ENCODE assay signal across 1 cellular context in the genomic region with DNA sequence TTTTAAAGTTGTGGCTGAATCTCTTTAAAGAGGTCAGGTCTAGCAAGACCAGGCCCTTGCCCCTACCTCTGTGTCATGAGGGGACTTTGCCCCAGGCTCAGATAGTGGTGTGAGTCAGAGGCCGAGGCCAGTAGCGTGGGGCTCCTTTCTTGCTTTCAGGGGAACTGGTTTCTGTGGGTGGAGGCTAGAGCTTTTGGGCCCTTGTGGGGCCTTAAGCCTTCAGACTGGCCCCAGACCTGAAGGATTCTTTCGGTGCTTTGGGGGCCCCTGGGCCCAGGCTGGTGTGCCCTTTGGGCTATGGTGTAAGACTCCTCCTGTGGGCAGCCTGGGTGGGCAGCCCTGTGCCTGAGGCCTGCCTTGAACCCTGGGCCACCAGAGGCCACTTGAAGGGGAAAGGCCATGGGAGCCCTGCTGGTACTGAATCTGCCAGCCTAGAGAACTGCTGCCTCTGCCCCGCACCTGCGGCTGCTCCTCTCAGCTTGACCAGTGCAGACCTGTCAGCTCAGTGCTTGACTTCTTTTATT.
A peak's percentile ranks its signal among the peaks of the same experiment; 100 is the strongest.
TF ChIP-seq lines count a peak whose summit lies in the region.

No MANE protein-coding gene starts in this region.

TF ChIP-seq in HepG2, 621 proteins besides CTCF, POLR2A, EP300 and RAD21 (continued from another document and continues in another):
- TF ChIP-seq, protein P1, sequence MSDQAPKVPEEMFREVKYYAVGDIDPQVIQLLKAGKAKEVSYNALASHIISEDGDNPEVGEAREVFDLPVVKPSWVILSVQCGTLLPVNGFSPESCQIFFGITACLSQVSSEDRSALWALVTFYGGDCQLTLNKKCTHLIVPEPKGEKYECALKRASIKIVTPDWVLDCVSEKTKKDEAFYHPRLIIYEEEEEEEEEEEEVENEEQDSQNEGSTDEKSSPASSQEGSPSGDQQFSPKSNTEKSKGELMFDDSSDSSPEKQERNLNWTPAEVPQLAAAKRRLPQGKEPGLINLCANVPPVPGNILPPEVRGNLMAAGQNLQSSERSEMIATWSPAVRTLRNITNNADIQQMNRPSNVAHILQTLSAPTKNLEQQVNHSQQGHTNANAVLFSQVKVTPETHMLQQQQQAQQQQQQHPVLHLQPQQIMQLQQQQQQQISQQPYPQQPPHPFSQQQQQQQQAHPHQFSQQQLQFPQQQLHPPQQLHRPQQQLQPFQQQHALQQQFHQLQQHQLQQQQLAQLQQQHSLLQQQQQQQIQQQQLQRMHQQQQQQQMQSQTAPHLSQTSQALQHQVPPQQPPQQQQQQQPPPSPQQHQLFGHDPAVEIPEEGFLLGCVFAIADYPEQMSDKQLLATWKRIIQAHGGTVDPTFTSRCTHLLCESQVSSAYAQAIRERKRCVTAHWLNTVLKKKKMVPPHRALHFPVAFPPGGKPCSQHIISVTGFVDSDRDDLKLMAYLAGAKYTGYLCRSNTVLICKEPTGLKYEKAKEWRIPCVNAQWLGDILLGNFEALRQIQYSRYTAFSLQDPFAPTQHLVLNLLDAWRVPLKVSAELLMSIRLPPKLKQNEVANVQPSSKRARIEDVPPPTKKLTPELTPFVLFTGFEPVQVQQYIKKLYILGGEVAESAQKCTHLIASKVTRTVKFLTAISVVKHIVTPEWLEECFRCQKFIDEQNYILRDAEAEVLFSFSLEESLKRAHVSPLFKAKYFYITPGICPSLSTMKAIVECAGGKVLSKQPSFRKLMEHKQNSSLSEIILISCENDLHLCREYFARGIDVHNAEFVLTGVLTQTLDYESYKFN (CRISPR knock-in tag; conservative IDR thresholded peaks at IDR 0.05) = peak; percentile 93
- TF ChIP-seq SP4 (CRISPR knock-in tag; IDR thresholded peaks at IDR 0.05) = no peak
- no peak for TF ChIP-seq EHMT2 (IDR thresholded peaks at IDR 0.05; ENCODE audit: borderline replicate concordance, low read depth, low read length)
- TF ChIP-seq, protein P2, sequence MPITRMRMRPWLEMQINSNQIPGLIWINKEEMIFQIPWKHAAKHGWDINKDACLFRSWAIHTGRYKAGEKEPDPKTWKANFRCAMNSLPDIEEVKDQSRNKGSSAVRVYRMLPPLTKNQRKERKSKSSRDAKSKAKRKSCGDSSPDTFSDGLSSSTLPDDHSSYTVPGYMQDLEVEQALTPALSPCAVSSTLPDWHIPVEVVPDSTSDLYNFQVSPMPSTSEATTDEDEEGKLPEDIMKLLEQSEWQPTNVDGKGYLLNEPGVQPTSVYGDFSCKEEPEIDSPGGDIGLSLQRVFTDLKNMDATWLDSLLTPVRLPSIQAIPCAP (CRISPR knock-in tag; IDR thresholded peaks at IDR 0.05; ENCODE audit: low read depth) = no peak
- TF ChIP-seq, protein P3, sequence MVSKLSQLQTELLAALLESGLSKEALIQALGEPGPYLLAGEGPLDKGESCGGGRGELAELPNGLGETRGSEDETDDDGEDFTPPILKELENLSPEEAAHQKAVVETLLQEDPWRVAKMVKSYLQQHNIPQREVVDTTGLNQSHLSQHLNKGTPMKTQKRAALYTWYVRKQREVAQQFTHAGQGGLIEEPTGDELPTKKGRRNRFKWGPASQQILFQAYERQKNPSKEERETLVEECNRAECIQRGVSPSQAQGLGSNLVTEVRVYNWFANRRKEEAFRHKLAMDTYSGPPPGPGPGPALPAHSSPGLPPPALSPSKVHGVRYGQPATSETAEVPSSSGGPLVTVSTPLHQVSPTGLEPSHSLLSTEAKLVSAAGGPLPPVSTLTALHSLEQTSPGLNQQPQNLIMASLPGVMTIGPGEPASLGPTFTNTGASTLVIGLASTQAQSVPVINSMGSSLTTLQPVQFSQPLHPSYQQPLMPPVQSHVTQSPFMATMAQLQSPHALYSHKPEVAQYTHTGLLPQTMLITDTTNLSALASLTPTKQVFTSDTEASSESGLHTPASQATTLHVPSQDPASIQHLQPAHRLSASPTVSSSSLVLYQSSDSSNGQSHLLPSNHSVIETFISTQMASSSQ (IDR thresholded peaks at IDR 0.05; ENCODE audit: low read depth) = no peak
- TF ChIP-seq, protein P3 (CRISPR knock-in tag; IDR thresholded peaks at IDR 0.05; ENCODE audit: borderline replicate concordance) = peak; percentile 25; the same call in 1 of the 2 replicates
- peak; percentile 32 for TF ChIP-seq HNRNPLL (IDR thresholded peaks at IDR 0.05; ENCODE audit: low read depth, low read length, poor library complexity, severe bottlenecking)
- TF ChIP-seq BHLHE40 (IDR thresholded peaks at IDR 0.05; ENCODE audit: low read length) = 0 out of 2 replicates have a peak, but pooled peaks have one; percentile 44
- no peak for TF ChIP-seq ZNF839 (CRISPR knock-in tag; IDR thresholded peaks at IDR 0.05; ENCODE audit: borderline replicate concordance)
- TF ChIP-seq SIN3A (IDR thresholded peaks at IDR 0.05; ENCODE audit: borderline replicate concordance, low read depth, low read length) = no peak
- TF ChIP-seq, protein P4, sequence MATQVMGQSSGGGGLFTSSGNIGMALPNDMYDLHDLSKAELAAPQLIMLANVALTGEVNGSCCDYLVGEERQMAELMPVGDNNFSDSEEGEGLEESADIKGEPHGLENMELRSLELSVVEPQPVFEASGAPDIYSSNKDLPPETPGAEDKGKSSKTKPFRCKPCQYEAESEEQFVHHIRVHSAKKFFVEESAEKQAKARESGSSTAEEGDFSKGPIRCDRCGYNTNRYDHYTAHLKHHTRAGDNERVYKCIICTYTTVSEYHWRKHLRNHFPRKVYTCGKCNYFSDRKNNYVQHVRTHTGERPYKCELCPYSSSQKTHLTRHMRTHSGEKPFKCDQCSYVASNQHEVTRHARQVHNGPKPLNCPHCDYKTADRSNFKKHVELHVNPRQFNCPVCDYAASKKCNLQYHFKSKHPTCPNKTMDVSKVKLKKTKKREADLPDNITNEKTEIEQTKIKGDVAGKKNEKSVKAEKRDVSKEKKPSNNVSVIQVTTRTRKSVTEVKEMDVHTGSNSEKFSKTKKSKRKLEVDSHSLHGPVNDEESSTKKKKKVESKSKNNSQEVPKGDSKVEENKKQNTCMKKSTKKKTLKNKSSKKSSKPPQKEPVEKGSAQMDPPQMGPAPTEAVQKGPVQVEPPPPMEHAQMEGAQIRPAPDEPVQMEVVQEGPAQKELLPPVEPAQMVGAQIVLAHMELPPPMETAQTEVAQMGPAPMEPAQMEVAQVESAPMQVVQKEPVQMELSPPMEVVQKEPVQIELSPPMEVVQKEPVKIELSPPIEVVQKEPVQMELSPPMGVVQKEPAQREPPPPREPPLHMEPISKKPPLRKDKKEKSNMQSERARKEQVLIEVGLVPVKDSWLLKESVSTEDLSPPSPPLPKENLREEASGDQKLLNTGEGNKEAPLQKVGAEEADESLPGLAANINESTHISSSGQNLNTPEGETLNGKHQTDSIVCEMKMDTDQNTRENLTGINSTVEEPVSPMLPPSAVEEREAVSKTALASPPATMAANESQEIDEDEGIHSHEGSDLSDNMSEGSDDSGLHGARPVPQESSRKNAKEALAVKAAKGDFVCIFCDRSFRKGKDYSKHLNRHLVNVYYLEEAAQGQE (IDR thresholded peaks at IDR 0.05; ENCODE audit: borderline replicate concordance in 1 of 2, low read depth in 1 of 2, low read length in 2 of 2) = no peak
- no peak for TF ChIP-seq ISX (CRISPR knock-in tag; conservative IDR thresholded peaks at IDR 0.05)
- TF ChIP-seq HNF4G (IDR thresholded peaks at IDR 0.05; ENCODE audit: borderline replicate concordance, low read depth, low read length) = peak; percentile 91
- peak; percentile 86 for TF ChIP-seq HNF4G (CRISPR knock-in tag; IDR thresholded peaks at IDR 0.05; ENCODE audit: borderline replicate concordance, low read depth)
- no peak for TF ChIP-seq SATB2 (CRISPR knock-in tag; IDR thresholded peaks at IDR 0.05)
- TF ChIP-seq ZNF788 (CRISPR knock-in tag; IDR thresholded peaks at IDR 0.05; ENCODE audit: borderline replicate concordance) = no peak
- TF ChIP-seq ZBTB38 (CRISPR knock-in tag; IDR thresholded peaks at IDR 0.05) = 0 out of 2 replicates have a peak, but pooled peaks have one; percentile 11
- TF ChIP-seq, protein P5, sequence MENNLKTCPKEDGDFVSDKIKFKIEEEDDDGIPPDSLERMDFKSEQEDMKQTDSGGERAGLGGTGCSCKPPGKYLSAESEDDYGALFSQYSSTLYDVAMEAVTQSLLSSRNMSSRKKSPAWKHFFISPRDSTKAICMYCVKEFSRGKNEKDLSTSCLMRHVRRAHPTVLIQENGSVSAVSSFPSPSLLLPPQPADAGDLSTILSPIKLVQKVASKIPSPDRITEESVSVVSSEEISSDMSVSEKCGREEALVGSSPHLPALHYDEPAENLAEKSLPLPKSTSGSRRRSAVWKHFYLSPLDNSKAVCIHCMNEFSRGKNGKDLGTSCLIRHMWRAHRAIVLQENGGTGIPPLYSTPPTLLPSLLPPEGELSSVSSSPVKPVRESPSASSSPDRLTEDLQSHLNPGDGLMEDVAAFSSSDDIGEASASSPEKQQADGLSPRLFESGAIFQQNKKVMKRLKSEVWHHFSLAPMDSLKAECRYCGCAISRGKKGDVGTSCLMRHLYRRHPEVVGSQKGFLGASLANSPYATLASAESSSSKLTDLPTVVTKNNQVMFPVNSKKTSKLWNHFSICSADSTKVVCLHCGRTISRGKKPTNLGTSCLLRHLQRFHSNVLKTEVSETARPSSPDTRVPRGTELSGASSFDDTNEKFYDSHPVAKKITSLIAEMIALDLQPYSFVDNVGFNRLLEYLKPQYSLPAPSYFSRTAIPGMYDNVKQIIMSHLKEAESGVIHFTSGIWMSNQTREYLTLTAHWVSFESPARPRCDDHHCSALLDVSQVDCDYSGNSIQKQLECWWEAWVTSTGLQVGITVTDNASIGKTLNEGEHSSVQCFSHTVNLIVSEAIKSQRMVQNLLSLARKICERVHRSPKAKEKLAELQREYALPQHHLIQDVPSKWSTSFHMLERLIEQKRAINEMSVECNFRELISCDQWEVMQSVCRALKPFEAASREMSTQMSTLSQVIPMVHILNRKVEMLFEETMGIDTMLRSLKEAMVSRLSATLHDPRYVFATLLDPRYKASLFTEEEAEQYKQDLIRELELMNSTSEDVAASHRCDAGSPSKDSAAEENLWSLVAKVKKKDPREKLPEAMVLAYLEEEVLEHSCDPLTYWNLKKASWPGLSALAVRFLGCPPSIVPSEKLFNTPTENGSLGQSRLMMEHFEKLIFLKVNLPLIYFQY (CRISPR knock-in tag; IDR thresholded peaks at IDR 0.05; ENCODE audit: borderline replicate concordance) = peak; percentile 56; the same call in 1 of the 2 replicates
- TF ChIP-seq ZNF251 (CRISPR knock-in tag; IDR thresholded peaks at IDR 0.05) = no peak
- no peak for TF ChIP-seq ZNF776 (CRISPR knock-in tag; IDR thresholded peaks at IDR 0.05)
- TF ChIP-seq, protein P6, sequence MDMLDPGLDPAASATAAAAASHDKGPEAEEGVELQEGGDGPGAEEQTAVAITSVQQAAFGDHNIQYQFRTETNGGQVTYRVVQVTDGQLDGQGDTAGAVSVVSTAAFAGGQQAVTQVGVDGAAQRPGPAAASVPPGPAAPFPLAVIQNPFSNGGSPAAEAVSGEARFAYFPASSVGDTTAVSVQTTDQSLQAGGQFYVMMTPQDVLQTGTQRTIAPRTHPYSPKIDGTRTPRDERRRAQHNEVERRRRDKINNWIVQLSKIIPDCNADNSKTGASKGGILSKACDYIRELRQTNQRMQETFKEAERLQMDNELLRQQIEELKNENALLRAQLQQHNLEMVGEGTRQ (IDR thresholded peaks at IDR 0.05; ENCODE audit: low read depth, low read length) = no peak
- TF ChIP-seq, protein P6 (CRISPR knock-in tag; IDR thresholded peaks at IDR 0.05; ENCODE audit: borderline replicate concordance) = no peak
- TF ChIP-seq ZFY (CRISPR knock-in tag; IDR thresholded peaks at IDR 0.05) = peak; percentile 75
- TF ChIP-seq ZNF670 (CRISPR knock-in tag; IDR thresholded peaks at IDR 0.05; ENCODE audit: borderline replicate concordance) = no peak
- TF ChIP-seq, protein P7, sequence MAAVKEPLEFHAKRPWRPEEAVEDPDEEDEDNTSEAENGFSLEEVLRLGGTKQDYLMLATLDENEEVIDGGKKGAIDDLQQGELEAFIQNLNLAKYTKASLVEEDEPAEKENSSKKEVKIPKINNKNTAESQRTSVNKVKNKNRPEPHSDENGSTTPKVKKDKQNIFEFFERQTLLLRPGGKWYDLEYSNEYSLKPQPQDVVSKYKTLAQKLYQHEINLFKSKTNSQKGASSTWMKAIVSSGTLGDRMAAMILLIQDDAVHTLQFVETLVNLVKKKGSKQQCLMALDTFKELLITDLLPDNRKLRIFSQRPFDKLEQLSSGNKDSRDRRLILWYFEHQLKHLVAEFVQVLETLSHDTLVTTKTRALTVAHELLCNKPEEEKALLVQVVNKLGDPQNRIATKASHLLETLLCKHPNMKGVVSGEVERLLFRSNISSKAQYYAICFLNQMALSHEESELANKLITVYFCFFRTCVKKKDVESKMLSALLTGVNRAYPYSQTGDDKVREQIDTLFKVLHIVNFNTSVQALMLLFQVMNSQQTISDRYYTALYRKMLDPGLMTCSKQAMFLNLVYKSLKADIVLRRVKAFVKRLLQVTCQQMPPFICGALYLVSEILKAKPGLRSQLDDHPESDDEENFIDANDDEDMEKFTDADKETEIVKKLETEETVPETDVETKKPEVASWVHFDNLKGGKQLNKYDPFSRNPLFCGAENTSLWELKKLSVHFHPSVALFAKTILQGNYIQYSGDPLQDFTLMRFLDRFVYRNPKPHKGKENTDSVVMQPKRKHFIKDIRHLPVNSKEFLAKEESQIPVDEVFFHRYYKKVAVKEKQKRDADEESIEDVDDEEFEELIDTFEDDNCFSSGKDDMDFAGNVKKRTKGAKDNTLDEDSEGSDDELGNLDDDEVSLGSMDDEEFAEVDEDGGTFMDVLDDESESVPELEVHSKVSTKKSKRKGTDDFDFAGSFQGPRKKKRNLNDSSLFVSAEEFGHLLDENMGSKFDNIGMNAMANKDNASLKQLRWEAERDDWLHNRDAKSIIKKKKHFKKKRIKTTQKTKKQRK (IDR thresholded peaks at IDR 0.05; ENCODE audit: low read length) = no peak
- TF ChIP-seq ZNF598 (CRISPR knock-in tag; IDR thresholded peaks at IDR 0.05; ENCODE audit: borderline replicate concordance) = 0 out of 2 replicates have a peak, but pooled peaks have one; percentile 39
- no peak for TF ChIP-seq ZNF543 (CRISPR knock-in tag; IDR thresholded peaks at IDR 0.05)
- TF ChIP-seq, protein P8, sequence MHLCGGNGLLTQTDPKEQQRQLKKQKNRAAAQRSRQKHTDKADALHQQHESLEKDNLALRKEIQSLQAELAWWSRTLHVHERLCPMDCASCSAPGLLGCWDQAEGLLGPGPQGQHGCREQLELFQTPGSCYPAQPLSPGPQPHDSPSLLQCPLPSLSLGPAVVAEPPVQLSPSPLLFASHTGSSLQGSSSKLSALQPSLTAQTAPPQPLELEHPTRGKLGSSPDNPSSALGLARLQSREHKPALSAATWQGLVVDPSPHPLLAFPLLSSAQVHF (CRISPR knock-in tag; IDR thresholded peaks at IDR 0.05) = no peak
- no peak for TF ChIP-seq ZNF337 (CRISPR knock-in tag; IDR thresholded peaks at IDR 0.05; ENCODE audit: borderline replicate concordance, low read depth)
- TF ChIP-seq ZNF629 (CRISPR knock-in tag; conservative IDR thresholded peaks at IDR 0.05) = peak; percentile 93
